35 cellular contexts compared by ENCODE assay signal in the genomic region with DNA sequence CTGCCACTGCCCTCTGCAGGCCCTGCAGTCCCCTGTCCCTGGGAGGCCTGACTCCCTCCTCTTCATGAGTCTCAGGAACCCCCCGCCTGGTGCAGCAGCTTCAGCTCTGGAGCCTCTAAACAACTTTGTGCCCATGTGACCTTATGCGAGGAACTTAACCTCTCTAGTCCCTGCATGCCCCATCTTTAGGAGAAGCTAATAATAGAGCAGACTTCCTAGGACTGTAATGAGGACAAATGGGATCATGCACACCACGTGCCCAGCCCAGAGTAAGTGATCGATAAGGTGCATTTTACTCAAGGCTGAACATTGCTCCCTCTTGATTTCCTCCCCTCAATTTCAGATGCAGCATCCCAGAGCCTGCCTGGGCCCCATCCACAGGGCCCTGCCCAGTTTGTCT. TPM values are rescaled to one million over a fixed set of nuclear protein-coding genes. Genes with fewer than 3 reads are reported as not detected.
"Had no signal": no experiment of that assay in that cellular context is flagged by ENCODE, and none has a peak within 500 bp of the region (broad histone marks: within the 10 kb centered on the region; RNA-seq: fewer than 3 reads in every experiment).

No MANE protein-coding gene starts in this region.

- H3K36me3 Mint-ChIP-seq: naive thymus-derived CD4-positive, alpha-beta T cell; neural progenitor cell; stimulated activated effector memory CD8-positive, alpha-beta T cell treated with anti-CD3 and anti-CD28 coated beads, Interleukin-12 subunit alpha, Interleukin-12 subunit beta, amount 100 ng/mL, for 72 hours had no signal

- H3K4me3 ChIP-seq: colonic mucosa, gastrocnemius medialis, neural progenitor cell, sigmoid colon, stomach, thyroid gland had no signal

- H3K4me1 ChIP-seq: colonic mucosa, gastrocnemius medialis, neural progenitor cell, parathyroid adenoma, sigmoid colon, stomach, thyroid gland had no signal

- FAIRE-seq: islet of Langerhans had no signal

- ATAC-seq: esophagus mucosa; gastrocnemius medialis; left colon; naive thymus-derived CD4-positive, alpha-beta T cell; stimulated activated effector memory CD8-positive, alpha-beta T cell treated with anti-CD3 and anti-CD28 coated beads, Interleukin-12 subunit alpha, Interleukin-12 subunit beta, amount 100 ng/mL, for 72 hours had no signal

- H3K27me3 ChIP-seq: colonic mucosa, gastrocnemius medialis, neural progenitor cell, sigmoid colon, thyroid gland had no signal

- DNase-seq: colonic mucosa; effector CD8-positive, alpha-beta T cell; endodermal cell; foreskin fibroblast; gastrocnemius medialis; head of caudate nucleus; hippocampal formation; left colon; mammary epithelial cell; mesendoderm; midbrain; naive thymus-derived CD4-positive, alpha-beta T cell; sigmoid colon; stimulated activated CD4-positive, alpha-beta T cell treated with anti-CD3 and anti-CD28 coated beads, Interleukin-2, amount 100 ng/mL, for 24 hours; stimulated activated CD4-positive, alpha-beta T cell treated with anti-CD3 and anti-CD28 coated beads, Interleukin-4, amount 100 ng/mL, for 24 hours; stimulated activated naive CD4-positive, alpha-beta T cell treated with Interleukin-2 at 50 U/mL for 16 hours; stomach; thyroid gland; trophoblast cell had no signal

- H3K9me3 ChIP-seq: colonic mucosa, gastrocnemius medialis, sigmoid colon, stomach, thyroid gland had no signal

- H3K9me3 Mint-ChIP-seq: dendritic cell treated with granulocyte-macrophage colony-stimulating factor and Interleukin-4, amounts not matched to agents 40 ng/mL and 50 ng/mL, for 4 days; endodermal cell; naive thymus-derived CD4-positive, alpha-beta T cell; nephron; neural progenitor cell; stimulated activated effector memory CD8-positive, alpha-beta T cell treated with anti-CD3 and anti-CD28 coated beads, Interleukin-12 subunit alpha, Interleukin-12 subunit beta, amount 100 ng/mL, for 72 hours had no signal

- H3K4me1 Mint-ChIP-seq: endodermal cell; naive thymus-derived CD4-positive, alpha-beta T cell; nephron; stimulated activated effector memory CD8-positive, alpha-beta T cell treated with anti-CD3 and anti-CD28 coated beads, Interleukin-12 subunit alpha, Interleukin-12 subunit beta, amount 100 ng/mL, for 72 hours had no signal

- H3K4me3 Mint-ChIP-seq: dendritic cell treated with granulocyte-macrophage colony-stimulating factor and Interleukin-4, amounts not matched to agents 40 ng/mL and 50 ng/mL, for 4 days; endodermal cell; naive thymus-derived CD4-positive, alpha-beta T cell; nephron; neural progenitor cell; stimulated activated effector memory CD8-positive, alpha-beta T cell treated with anti-CD3 and anti-CD28 coated beads, Interleukin-12 subunit alpha, Interleukin-12 subunit beta, amount 100 ng/mL, for 72 hours had no signal

- H3K36me3 ChIP-seq: colonic mucosa, gastrocnemius medialis, neural progenitor cell, sigmoid colon, stomach, thyroid gland had no signal

- H3K27ac ChIP-seq: colonic mucosa, epithelial cell of prostate, gastrocnemius medialis, neural progenitor cell, parathyroid adenoma, sigmoid colon, stomach, thyroid gland had no signal

- H3K27ac Mint-ChIP-seq: dendritic cell treated with granulocyte-macrophage colony-stimulating factor and Interleukin-4, amounts not matched to agents 40 ng/mL and 50 ng/mL, for 4 days; endodermal cell; naive thymus-derived CD4-positive, alpha-beta T cell; nephron; neural progenitor cell; progenitor cell of endocrine pancreas; stimulated activated effector memory CD8-positive, alpha-beta T cell treated with anti-CD3 and anti-CD28 coated beads, Interleukin-12 subunit alpha, Interleukin-12 subunit beta, amount 100 ng/mL, for 72 hours had no signal

RNA-seq across cellular contexts. Expression of a gene that starts 19.0 kb away (rescaled TPM):
- total RNA-seq: colonic mucosa; esophagus mucosa; gastrocnemius medialis; glomerular endothelial cell; kidney epithelial cell; left colon; mammary epithelial cell; mucosa of gallbladder; naive thymus-derived CD4-positive, alpha-beta T cell; osteoblast; sigmoid colon; skeletal muscle tissue; stomach; subcutaneous adipose tissue; thyroid gland; ureter had no signal
- polyA plus RNA-seq: naive thymus-derived CD4-positive, alpha-beta T cell; stomach had no signal

RNA-seq across cellular contexts. Expression of a gene that starts 31.9 kb away (rescaled TPM):
- polyA plus RNA-seq: naive thymus-derived CD4-positive, alpha-beta T cell had no signal
